Comparison of ENCODE assay signal across 12 cellular contexts in the genomic region with DNA sequence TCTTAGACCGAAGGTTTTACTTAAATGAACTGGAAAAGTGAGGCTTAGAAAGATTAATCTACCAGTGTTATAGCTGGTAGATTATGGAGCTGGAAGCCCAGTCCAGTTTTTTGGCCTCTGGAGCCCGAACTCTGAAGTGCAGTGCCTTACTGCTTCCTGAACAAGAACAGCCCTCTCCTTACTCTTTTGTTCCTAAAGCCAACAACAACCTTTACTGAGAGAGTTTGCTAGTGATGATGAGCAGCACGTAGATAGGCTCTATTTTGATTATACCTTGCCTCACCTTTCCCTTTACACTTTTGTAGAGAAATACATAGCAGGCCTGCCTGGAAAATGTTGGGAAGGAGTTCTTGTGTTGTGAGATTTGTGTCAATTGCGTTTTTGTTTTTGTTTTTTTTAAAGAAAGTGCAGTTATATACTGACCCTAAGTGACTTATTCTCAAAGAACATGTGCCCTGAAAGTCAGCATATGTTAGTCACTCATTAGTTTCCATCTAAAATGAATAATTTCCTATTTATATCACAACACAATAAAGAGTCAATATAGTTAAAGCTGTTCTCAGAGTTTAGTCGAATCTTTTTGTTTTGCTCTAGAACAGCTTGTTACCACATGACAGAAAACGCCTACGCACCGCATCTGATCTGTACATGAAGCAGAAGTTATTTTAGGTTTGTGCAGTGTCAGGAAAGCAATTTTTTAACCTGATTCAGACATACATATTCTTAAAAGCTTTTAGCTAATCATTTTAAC. TPM values are rescaled to one million over a fixed set of nuclear protein-coding genes. Genes with fewer than 3 reads are reported as not detected.
DNase-seq lines count a peak whose midpoint lies in the region; ATAC-seq, FAIRE-seq and TF ChIP-seq lines count a peak whose summit lies in the region.
"Had no signal": no experiment of that assay in that cellular context is flagged by ENCODE, and none has a peak within 500 bp of the region (broad histone marks: within the 10 kb centered on the region; RNA-seq: fewer than 3 reads in every experiment).

No MANE protein-coding gene starts in this region.

- no peaks in the 10 kb centered on the region for H3K9me3 Mint-ChIP-seq in CD4-positive, alpha-beta memory T cell
- H3K9me3 Mint-ChIP-seq in activated CD4-positive, alpha-beta T cell treated with anti-CD3 and anti-CD28 coated beads, Interleukin-2, amount 10 ng/mL, durations not matched to agents 24 days and 14 days = no peaks in the 10 kb centered on the region
- H3K9me3 Mint-ChIP-seq in neural progenitor cell = no peaks in the 10 kb centered on the region
- H3K9me3 Mint-ChIP-seq: GM23338 had no signal

- no peak for ATAC-seq in GM19023 (IDR thresholded peaks at IDR 0.05; ENCODE audit: unreplicated experiment)
- ATAC-seq: gastroesophageal sphincter, GM23338 had no signal

- H3K4me2 ChIP-seq in H1 (ENCODE audit: insufficient read depth in 1 of 2, low read depth in 2 of 2, low read length in 2 of 2) (no peak overlapping the region), neural progenitor cell (no peak overlapping the region)
- H3K4me2 ChIP-seq: GM23338 had no signal

- no peaks in the 10 kb centered on the region for H3K23me2 ChIP-seq in H1 (ENCODE audit: low read depth, low read length)

- H3K79me2 ChIP-seq in H1 (ENCODE audit: control insufficient read depth in 1 of 2, insufficient read depth in 2 of 2, low read length in 2 of 2) = no peaks in the 10 kb centered on the region
- no peaks in the 10 kb centered on the region for H3K79me2 ChIP-seq in neural progenitor cell (ENCODE audit: low read depth)

- no peak overlapping the region for H2BK15ac ChIP-seq in H1 (ENCODE audit: low read length)

- CTCF ChIA-PET in CD4-positive, alpha-beta memory T cell (lab: Charles Lee; ENCODE audit: partially characterized antibody) = interaction anchor here (0.6 to 1.7 kb wide), 4 partner anchors 8 to 27 kb away, joined by 3 to 5 read pairs (median 4); no protein-coding TSS in a partner anchor
- CTCF ChIA-PET in H1 (lab: Charles Lee; ENCODE audit: partially characterized antibody) = interaction anchor here (0.5 to 1.3 kb wide), 2 partner anchors 127 to 158 kb away, joined by 3 read pairs; no protein-coding TSS in a partner anchor

- no peak overlapping the region for H2BK120ac ChIP-seq in H1 (replicated peaks; ENCODE audit: low read depth, low read length)

- H4K91ac ChIP-seq in H1 (replicated peaks; ENCODE audit: insufficient read length, low read length) = no peak overlapping the region

- peaks cover 25 to 50% (median 40%) of the 10 kb centered on the region in 4 donors for H3K4me1 Mint-ChIP-seq in CD4-positive, alpha-beta memory T cell
- peaks cover 12% of the 10 kb centered on the region for H3K4me1 Mint-ChIP-seq in activated CD4-positive, alpha-beta T cell treated with anti-CD3 and anti-CD28 coated beads, Interleukin-2, amount 10 ng/mL, durations not matched to agents 24 days and 14 days
- no peaks in the 10 kb centered on the region for H3K4me1 Mint-ChIP-seq in neural progenitor cell
- H3K4me1 Mint-ChIP-seq: GM23338 had no signal

- no peak overlapping the region for H3K4me3 ChIP-seq in CD4-positive, alpha-beta memory T cell (ENCODE audit: low read length in 2 of 2)
- H3K4me3 ChIP-seq in H1 (ENCODE audit: extremely low read depth in 1 of 4, insufficient read depth in 2 of 4, low read depth in 3 of 4, low read length in 4 of 4) (no peak overlapping the region), neural progenitor cell (no peak overlapping the region)
- H3K4me3 ChIP-seq: gastroesophageal sphincter, GM23338 had no signal

- peak overlapping the region; percentile 84 to 96 (median 86) for H3K27ac Mint-ChIP-seq in CD4-positive, alpha-beta memory T cell
- H3K27ac Mint-ChIP-seq in activated CD4-positive, alpha-beta T cell treated with anti-CD3 and anti-CD28 coated beads, Interleukin-2, amount 10 ng/mL, durations not matched to agents 24 days and 14 days = no peak overlapping the region
- H3K27ac Mint-ChIP-seq in neural progenitor cell = no peak overlapping the region

- peak overlapping the region; percentile 43 to 74 (median 60) for H3K4me3 Mint-ChIP-seq in CD4-positive, alpha-beta memory T cell
- H3K4me3 Mint-ChIP-seq in activated CD4-positive, alpha-beta T cell treated with anti-CD3 and anti-CD28 coated beads, Interleukin-2, amount 10 ng/mL, durations not matched to agents 24 days and 14 days = peak overlapping the region; percentile 2
- H3K4me3 Mint-ChIP-seq in neural progenitor cell = no peak overlapping the region
- H3K4me3 Mint-ChIP-seq: GM23338 had no signal

- peak overlapping the region in 1 of 4 experiments; percentile 13; a peak in 1 of 7 replicates for H3K9ac ChIP-seq in H1 (replicated peaks in 1 of 4; ENCODE audit: extremely low read depth in 1 of 4, low read depth in 3 of 4, low read length in 3 of 4)
- no peak overlapping the region for H3K9ac ChIP-seq in neural progenitor cell

- no peak overlapping the region for H3K4ac ChIP-seq in H1 (replicated peaks; ENCODE audit: insufficient read length, low read depth, low read length)

- no peaks in the 10 kb centered on the region for H3K27me3 Mint-ChIP-seq in CD4-positive, alpha-beta memory T cell
- peaks cover 8% of the 10 kb centered on the region for H3K27me3 Mint-ChIP-seq in activated CD4-positive, alpha-beta T cell treated with anti-CD3 and anti-CD28 coated beads, Interleukin-2, amount 10 ng/mL, durations not matched to agents 24 days and 14 days
- H3K27me3 Mint-ChIP-seq in neural progenitor cell (ENCODE audit: insufficient read depth, low read depth) = peaks cover 5% of the 10 kb centered on the region

- H2AFZ ChIP-seq in H1 (ENCODE audit: low read length) = no peak overlapping the region
- H2AFZ ChIP-seq in neural progenitor cell (replicated peaks) = no peak overlapping the region
- H2AFZ ChIP-seq: GM23338 had no signal

- H3K18ac ChIP-seq in H1 (ENCODE audit: extremely low read depth, low read length) = no peak overlapping the region

- H3K36me3 ChIP-seq in CD4-positive, alpha-beta memory T cell (ENCODE audit: insufficient read depth, low read length) = no peaks in the 10 kb centered on the region
- H3K36me3 ChIP-seq in H1 (ENCODE audit: control insufficient read depth in 2 of 4, insufficient read depth in 4 of 4, low read length in 3 of 4) (peaks cover 2 to 11% (median 7%) of the 10 kb centered on the region in 4 experiments; a peak in 5 of 8 replicates), neural progenitor cell (peaks cover 18% of the 10 kb centered on the region)

- POLR2A ChIA-PET in CD4-positive, alpha-beta memory T cell (lab: Charles Lee; ENCODE audit: partially characterized antibody) = interaction anchor here (1.0 to 1.7 kb wide), 6 partner anchors 9 to 33 kb away, joined by 3 to 12 read pairs (median 3); partner anchors contain the start of gene PLEKHA1
- POLR2A ChIA-PET in H1 (lab: Charles Lee; ENCODE audit: partially characterized antibody) = no interaction called here

- H4K8ac ChIP-seq in H1 (ENCODE audit: extremely low read depth, insufficient read depth, low read length) = no peak overlapping the region

- no peak overlapping the region for H2BK5ac ChIP-seq in H1 (ENCODE audit: low read depth, low read length)

- H3K56ac ChIP-seq in H1 (replicated peaks; ENCODE audit: insufficient read length, low read depth, low read length) = no peak overlapping the region

- no peak for TF ChIP-seq RAD21 in H1 (IDR thresholded peaks at IDR 0.05 in 1 of 2, conservative IDR thresholded peaks at IDR 0.05 in 1 of 2; ENCODE audit: low read depth in 2 of 2, low read length in 2 of 2)

- H3K79me1 ChIP-seq in H1 (ENCODE audit: low read depth, low read length) = no peaks in the 10 kb centered on the region

- no peak overlapping the region for H3K14ac ChIP-seq in H1 (ENCODE audit: insufficient read length)

- H3K27ac ChIP-seq in CD4-positive, alpha-beta memory T cell (ENCODE audit: low read depth, low read length) = no peak overlapping the region
- H3K27ac ChIP-seq in H1 (ENCODE audit: low read depth, low read length) (peak overlapping the region; percentile 22; the same call in 1 of the 2 replicates), neural progenitor cell (no peak overlapping the region)

- H4K5ac ChIP-seq in H1 (ENCODE audit: insufficient read length, low read depth, low read length) = no peak overlapping the region

- TF ChIP-seq EP300 in H1 (IDR thresholded peaks at IDR 0.05; ENCODE audit: borderline replicate concordance in 1 of 2, low read depth in 2 of 2, low read length in 2 of 2) = no peak

- DNase-seq in CD4-positive, alpha-beta memory T cell = peak; percentile 25 to 79 (median 46)
- DNase-seq in activated CD4-positive, alpha-beta T cell treated with anti-CD3 and anti-CD28 coated beads, Interleukin-2, amount 10 ng/mL, durations not matched to agents 24 days and 14 days = peak; percentile 68
- DNase-seq in H1 (ENCODE audit: low read depth in 1 of 2, low spot score in 2 of 2) = no peak
- peak; percentile 19 for DNase-seq in stimulated activated CD4-positive, alpha-beta T cell treated with anti-CD3 and anti-CD28 coated beads, Interleukin-12 subunit alpha, Interleukin-12 subunit beta, amount 100 ng/mL, for 4 hours
- DNase-seq in neural progenitor cell (ENCODE audit: low spot score) = no peak
- DNase-seq in NCI-H1105 (lab: John Stamatoyannopoulos, UW) = no peak
- no peak for DNase-seq in NCI-H1092 treated with DMSO at 0.1 percent for 48 hours (lab: John Stamatoyannopoulos, UW)
- DNase-seq: NCI-H2029 treated with DMSO at 0.1 percent for 48 hours, SW 1271 had no signal

- intact Hi-C loops in CD4-positive, alpha-beta memory T cell (cut with micrococcal nuclease) = loop anchor here (1.0 kb wide), 2 partner anchors 10 to 32 kb away; no protein-coding TSS in a partner anchor
- intact Hi-C loops in activated CD4-positive, alpha-beta T cell treated with anti-CD3 and anti-CD28 coated beads, Interleukin-2, amount 10 ng/mL, durations not matched to agents 24 days and 14 days (cut with micrococcal nuclease) = loop anchor here (5.0 kb wide), 1 partner anchor 35 kb away; the partner anchor contains the start of gene PLEKHA1

- no peak for TF ChIP-seq CTCF in H1 (IDR thresholded peaks at IDR 0.05; ENCODE audit: control extremely low read depth in 1 of 3, insufficient read depth in 1 of 3, low read depth in 1 of 3, low read length in 3 of 3)
- TF ChIP-seq CTCF in neural progenitor cell (IDR thresholded peaks at IDR 0.05) = no peak

- H3K4me1 ChIP-seq in CD4-positive, alpha-beta memory T cell (ENCODE audit: insufficient read depth, low read length) = peaks cover 52% of the 10 kb centered on the region
- H3K4me1 ChIP-seq in H1 (replicated peaks in 1 of 4; ENCODE audit: control insufficient read depth in 3 of 4, insufficient read depth in 4 of 4, low read length in 3 of 4) = no peaks in the 10 kb centered on the region
- H3K4me1 ChIP-seq in neural progenitor cell = no peaks in the 10 kb centered on the region

- H4K20me1 ChIP-seq in H1 (replicated peaks in 1 of 2; ENCODE audit: control insufficient read depth in 1 of 2, insufficient read depth in 2 of 2, low read length in 2 of 2) (peaks cover 0 to 2% of the 10 kb centered on the region in 2 experiments), neural progenitor cell (ENCODE audit: low read depth) (no peaks in the 10 kb centered on the region)

- WGBS in H1 (ENCODE audit: extremely low coverage in 1 of 2, insufficient coverage in 1 of 2, insufficient read length in 1 of 2, insufficient replicate concordance in 2 of 2, low coverage in 1 of 2, low lambda C conversion rate in 2 of 2, missing lambda C conversion rate in 1 of 2), 2 experiments = 94% methylated on average over 8 of the region's 8 CpGs; no CpG with 5 or more reads in 1 of the 2 experiments

- H3K27me3 ChIP-seq in CD4-positive, alpha-beta memory T cell (ENCODE audit: insufficient read depth, low read length) = no peaks in the 10 kb centered on the region
- H3K27me3 ChIP-seq in H1 (replicated peaks in 1 of 4; ENCODE audit: control insufficient read depth in 3 of 4, extremely low read depth in 1 of 4, insufficient read depth in 3 of 4, low read length in 3 of 4) (no peaks in the 10 kb centered on the region), neural progenitor cell (no peaks in the 10 kb centered on the region)
- H3K27me3 ChIP-seq: gastroesophageal sphincter had no signal

- H3K36me3 Mint-ChIP-seq in CD4-positive, alpha-beta memory T cell = peaks cover 36 to 41% of the 10 kb centered on the region in 2 donors
- H3K36me3 Mint-ChIP-seq in activated CD4-positive, alpha-beta T cell treated with anti-CD3 and anti-CD28 coated beads, Interleukin-2, amount 10 ng/mL, durations not matched to agents 24 days and 14 days (ENCODE audit: low read depth) = peaks cover 4% of the 10 kb centered on the region
- peaks cover 11% of the 10 kb centered on the region for H3K36me3 Mint-ChIP-seq in neural progenitor cell

- H2BK12ac ChIP-seq in H1 (ENCODE audit: low read depth, low read length) = no peak overlapping the region

- no peak for TF ChIP-seq POLR2A in H1 (IDR thresholded peaks at IDR 0.05; ENCODE audit: control extremely low read depth in 1 of 2, low read depth in 2 of 2, low read length in 2 of 2)

- no peak overlapping the region for H3K23ac ChIP-seq in H1 (ENCODE audit: insufficient read length)

- no peaks in the 10 kb centered on the region for H3K9me3 ChIP-seq in CD4-positive, alpha-beta memory T cell (ENCODE audit: control insufficient read depth in 1 of 2, low read length in 2 of 2)
- H3K9me3 ChIP-seq in H1 (ENCODE audit: insufficient read depth in 2 of 2, low read depth in 1 of 2, low read length in 1 of 2) (no peaks in the 10 kb centered on the region), neural progenitor cell (ENCODE audit: low read depth) (no peaks in the 10 kb centered on the region)
- H3K9me3 ChIP-seq: gastroesophageal sphincter had no signal

- FAIRE-seq in H1 (lab: Jason Lieb, UNC) = no peak

- H2BK20ac ChIP-seq in H1 (ENCODE audit: low read length) = no peak overlapping the region

- H2AK5ac ChIP-seq in H1 (ENCODE audit: low read depth, low read length) = no peak overlapping the region

- no peaks in the 10 kb centered on the region for H3F3A ChIP-seq in neural progenitor cell (ENCODE audit: low read depth)

RNA-seq across cellular contexts. Expression of gene PLEKHA1, which starts 33.0 kb away (rescaled TPM):
- total RNA-seq in CD4-positive, alpha-beta memory T cell = 10 to 100 TPM; 62.9 to 69.7 TPM
- 10 to 100 TPM; 90.5 to 92.9 TPM for polyA plus RNA-seq in CD4-positive, alpha-beta memory T cell
- total RNA-seq in activated CD4-positive, alpha-beta T cell treated with anti-CD3 and anti-CD28 coated beads, Interleukin-2, amount 10 ng/mL, durations not matched to agents 24 days and 14 days = 3.5 and 4.1 TPM in 2 replicates
- total RNA-seq in H1 (2021; fragmentation: NEBNext Ultra II Directional; extraction: Animal tissue kit (Norgen Biotek cat#: 25700)) = 35.7 and 39.7 TPM in 2 replicates
- 14.0 and 15.6 TPM in 2 replicates for polyA plus RNA-seq in H1 (2011; rRNA removed)
- polyA plus RNA-seq in H1 (2011; cell fraction: cytosol; rRNA removed) = 24.9 TPM
- 15.6 TPM for polyA plus RNA-seq in H1 (2011; cell fraction: nucleus; rRNA removed)
- polyA plus RNA-seq in H1 (2012, experiment 1 of 2) = 17.3 to 25.7 TPM (median 20.8 TPM) in 4 replicates
- 1.4 TPM for polyA plus RNA-seq in H1 (2012, experiment 2 of 2)
- polyA plus RNA-seq in H1 (2013, experiment 1 of 2) = 19.0 TPM
- polyA plus RNA-seq in H1 (2013, experiment 2 of 2) = 18.0 TPM
- polyA minus RNA-seq in H1 (2011; rRNA and poly(A)+ RNA removed) = 25.4 and 53.1 TPM in 2 replicates
- 16.0 TPM for polyA minus RNA-seq in H1 (2011; cell fraction: cytosol; rRNA and poly(A)+ RNA removed)
- 28.9 TPM for polyA minus RNA-seq in H1 (2011; cell fraction: nucleus; rRNA and poly(A)+ RNA removed)
- 70.2 and 79.1 TPM in 2 replicates for total RNA-seq in neural progenitor cell (ENCODE audit: low replicate concordance)

RNA-seq across cellular contexts. Expression of gene ARMS2, which starts 46.9 kb away (rescaled TPM):
- total RNA-seq in CD4-positive, alpha-beta memory T cell = not detected
- not detected for polyA plus RNA-seq in CD4-positive, alpha-beta memory T cell
- total RNA-seq in activated CD4-positive, alpha-beta T cell treated with anti-CD3 and anti-CD28 coated beads, Interleukin-2, amount 10 ng/mL, durations not matched to agents 24 days and 14 days = not detected in 2 replicates
- not detected in 2 replicates for total RNA-seq in H1 (2021; fragmentation: NEBNext Ultra II Directional; extraction: Animal tissue kit (Norgen Biotek cat#: 25700))
- not detected in 2 replicates for polyA plus RNA-seq in H1 (2011; rRNA removed)
- polyA plus RNA-seq in H1 (2011; cell fraction: cytosol; rRNA removed) = not detected
- not detected for polyA plus RNA-seq in H1 (2011; cell fraction: nucleus; rRNA removed)
- not detected in 4 replicates for polyA plus RNA-seq in H1 (2012, experiment 1 of 2)
- not detected for polyA plus RNA-seq in H1 (2012, experiment 2 of 2)
- polyA plus RNA-seq in H1 (2013, experiment 1 of 2) = not detected
- not detected for polyA plus RNA-seq in H1 (2013, experiment 2 of 2)
- not detected in 2 replicates for polyA minus RNA-seq in H1 (2011; rRNA and poly(A)+ RNA removed)
- not detected for polyA minus RNA-seq in H1 (2011; cell fraction: cytosol; rRNA and poly(A)+ RNA removed)
- not detected for polyA minus RNA-seq in H1 (2011; cell fraction: nucleus; rRNA and poly(A)+ RNA removed)
- not detected in 2 replicates for total RNA-seq in neural progenitor cell (ENCODE audit: low replicate concordance)
- total RNA-seq: gastroesophageal sphincter, GM23338 had no signal
- polyA plus RNA-seq: GM23338 had no signal

RNA-seq across cellular contexts. Expression of gene HTRA1, which starts 53.8 kb away (rescaled TPM):
- total RNA-seq in CD4-positive, alpha-beta memory T cell = under 1 TPM in 1 of 2 experiments, not detected in 1; 0.17 TPM
- polyA plus RNA-seq in CD4-positive, alpha-beta memory T cell = under 1 TPM in 1 of 2 donors, not detected in 1; 0.21 TPM
- total RNA-seq in activated CD4-positive, alpha-beta T cell treated with anti-CD3 and anti-CD28 coated beads, Interleukin-2, amount 10 ng/mL, durations not matched to agents 24 days and 14 days = not detected in 2 replicates
- total RNA-seq in H1 (2021; fragmentation: NEBNext Ultra II Directional; extraction: Animal tissue kit (Norgen Biotek cat#: 25700)) = 15.8 and 16.5 TPM in 2 replicates
- polyA plus RNA-seq in H1 (2011; rRNA removed) = 10.9 and 20.1 TPM in 2 replicates
- 13.2 TPM for polyA plus RNA-seq in H1 (2011; cell fraction: cytosol; rRNA removed)
- 14.4 TPM for polyA plus RNA-seq in H1 (2011; cell fraction: nucleus; rRNA removed)
- polyA plus RNA-seq in H1 (2012, experiment 1 of 2) = 18.2 to 21.1 TPM (median 19.7 TPM) in 4 replicates
- polyA plus RNA-seq in H1 (2012, experiment 2 of 2) = 17.5 TPM
- 22.0 TPM for polyA plus RNA-seq in H1 (2013, experiment 1 of 2)
- polyA plus RNA-seq in H1 (2013, experiment 2 of 2) = 21.8 TPM
- 7.5 and 11.1 TPM in 2 replicates for polyA minus RNA-seq in H1 (2011; rRNA and poly(A)+ RNA removed)
- 5.9 TPM for polyA minus RNA-seq in H1 (2011; cell fraction: cytosol; rRNA and poly(A)+ RNA removed)
- polyA minus RNA-seq in H1 (2011; cell fraction: nucleus; rRNA and poly(A)+ RNA removed) = 3.9 TPM
- total RNA-seq in neural progenitor cell (ENCODE audit: low replicate concordance) = 12.2 and 17.0 TPM in 2 replicates

Comparison
In these comparisons a context has a peak if more than half of its experiments do, and no peak if none do; other contexts are left out.
1. DNase-seq: peak in CD4-positive, alpha-beta memory T cell (5 of 5), activated CD4-positive, alpha-beta T cell treated with anti-CD3 and anti-CD28 coated beads, Interleukin-2, amount 10 ng/mL, durations not matched to agents 24 days and 14 days (single experiment) and stimulated activated CD4-positive, alpha-beta T cell treated with anti-CD3 and anti-CD28 coated beads, Interleukin-12 subunit alpha, Interleukin-12 subunit beta, amount 100 ng/mL, for 4 hours (single experiment); none in H1 (0 of 2), neural progenitor cell (single experiment), NCI-H1105 (single experiment) and NCI-H1092 treated with DMSO at 0.1 percent for 48 hours (single experiment).
2. H3K27ac Mint-ChIP-seq: peak in CD4-positive, alpha-beta memory T cell (7 of 7); none in activated CD4-positive, alpha-beta T cell treated with anti-CD3 and anti-CD28 coated beads, Interleukin-2, amount 10 ng/mL, durations not matched to agents 24 days and 14 days (single experiment) and neural progenitor cell (single experiment).
3. RNA of gene HTRA1, which starts 53.8 kb away (total RNA-seq): 12.2 to 17.0 TPM in neural progenitor cell and 15.8 to 16.5 TPM in H1; 0.17 TPM in CD4-positive, alpha-beta memory T cell and not detected in activated CD4-positive, alpha-beta T cell treated with anti-CD3 and anti-CD28 coated beads, Interleukin-2, amount 10 ng/mL, durations not matched to agents 24 days and 14 days; every median in the first group is over 10 times any median in the second.